In the genomic region with DNA sequence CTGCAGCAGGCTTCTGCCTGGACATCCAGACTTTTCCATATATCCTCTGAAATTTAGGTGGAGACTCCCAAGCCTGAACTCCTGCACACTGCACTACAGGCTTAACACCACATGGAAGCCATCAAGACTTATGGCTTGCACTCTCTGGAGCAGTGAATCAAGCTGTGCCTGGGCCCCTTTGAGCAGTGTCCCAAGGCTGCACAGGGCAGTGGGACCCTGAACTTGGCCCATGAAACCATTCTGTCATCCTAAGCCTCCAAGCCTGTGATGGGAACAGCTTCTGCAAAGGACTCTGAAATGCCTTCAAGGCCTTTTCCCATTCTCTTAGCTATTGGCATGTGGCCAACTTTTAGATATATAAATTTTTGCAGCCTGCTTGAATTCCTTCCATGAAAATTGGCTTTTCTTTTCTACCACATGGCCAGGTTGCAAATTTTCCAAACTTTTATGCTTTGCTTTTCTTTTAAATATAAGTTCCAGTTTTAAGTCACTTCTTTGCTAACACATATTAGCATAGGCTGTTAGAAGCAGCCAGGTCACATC, we compare ENCODE assay signal across 1 cellular context.
TF ChIP-seq lines count a peak whose summit lies in the region.

No MANE protein-coding gene starts in this region.

TF ChIP-seq in HepG2, 621 proteins besides CTCF, POLR2A, EP300 and RAD21 (continued from another document):
- TF ChIP-seq, protein P1, sequence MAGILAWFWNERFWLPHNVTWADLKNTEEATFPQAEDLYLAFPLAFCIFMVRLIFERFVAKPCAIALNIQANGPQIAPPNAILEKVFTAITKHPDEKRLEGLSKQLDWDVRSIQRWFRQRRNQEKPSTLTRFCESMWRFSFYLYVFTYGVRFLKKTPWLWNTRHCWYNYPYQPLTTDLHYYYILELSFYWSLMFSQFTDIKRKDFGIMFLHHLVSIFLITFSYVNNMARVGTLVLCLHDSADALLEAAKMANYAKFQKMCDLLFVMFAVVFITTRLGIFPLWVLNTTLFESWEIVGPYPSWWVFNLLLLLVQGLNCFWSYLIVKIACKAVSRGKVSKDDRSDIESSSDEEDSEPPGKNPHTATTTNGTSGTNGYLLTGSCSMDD (CRISPR knock-in tag; IDR thresholded peaks at IDR 0.05), result no peak
